ENCODE assay signal across 10 cellular contexts in the genomic region with DNA sequence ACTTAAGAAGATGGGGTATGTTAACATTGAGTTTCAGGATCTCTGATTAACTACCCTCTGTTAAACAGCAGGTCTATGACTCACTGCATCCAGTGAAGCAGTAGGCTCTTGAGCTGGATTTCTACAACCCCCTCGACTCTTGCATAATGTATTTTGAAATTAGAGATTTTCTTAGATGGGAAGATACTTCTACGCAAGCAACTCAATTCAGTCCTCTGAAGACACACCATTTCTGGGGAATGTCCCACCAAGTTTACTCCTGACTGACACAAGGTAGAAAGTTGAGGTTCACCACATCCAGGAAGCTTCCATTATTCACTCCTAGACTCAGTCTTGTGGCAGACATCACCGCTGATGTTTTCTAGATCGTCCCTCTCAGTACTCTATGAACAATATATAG. TPM values are rescaled to one million over a fixed set of nuclear protein-coding genes. Genes with fewer than 3 reads are reported as not detected.
DNase-seq lines count a peak whose midpoint lies in the region; ATAC-seq and TF ChIP-seq lines count a peak whose summit lies in the region.
"Had no signal": no experiment of that assay in that cellular context is flagged by ENCODE, and none has a peak within 500 bp of the region (broad histone marks: within the 10 kb centered on the region; RNA-seq: fewer than 3 reads in every experiment).

No MANE protein-coding gene starts in this region.

- no peaks in the 10 kb centered on the region for H3K9me3 Mint-ChIP-seq in activated T-helper 17 cell treated with anti-CD3 and anti-CD28 coated beads, Interleukin-2, amount 50 U/mL, for 72 hours
- H3K9me3 Mint-ChIP-seq in nephron progenitor cell, result no peaks in the 10 kb centered on the region

- peaks cover 23% of the 10 kb centered on the region for H3K4me1 Mint-ChIP-seq in activated T-helper 17 cell treated with anti-CD3 and anti-CD28 coated beads, Interleukin-2, amount 50 U/mL, for 72 hours
- H3K4me1 Mint-ChIP-seq in nephron progenitor cell, result peaks cover 17% of the 10 kb centered on the region

- H3K27ac ChIP-seq in HL-60 (replicated peaks), result no peak overlapping the region

- H3K4me3 Mint-ChIP-seq in activated T-helper 17 cell treated with anti-CD3 and anti-CD28 coated beads, Interleukin-2, amount 50 U/mL, for 72 hours, result peak overlapping the region; percentile 44
- no peak overlapping the region for H3K4me3 Mint-ChIP-seq in nephron progenitor cell

- peak; percentile 98 for ATAC-seq in activated T-helper 17 cell treated with anti-CD3 and anti-CD28 coated beads, Interleukin-2, amount 50 U/mL, for 72 hours (replicated peaks)
- no peak for ATAC-seq in GM19035 (IDR thresholded peaks at IDR 0.05; ENCODE audit: unreplicated experiment)
- ATAC-seq in GM18868 (IDR thresholded peaks at IDR 0.05; ENCODE audit: unreplicated experiment), result no peak
- ATAC-seq: Right ventricle myocardium inferior had no signal

- H3K36me3 Mint-ChIP-seq in activated T-helper 17 cell treated with anti-CD3 and anti-CD28 coated beads, Interleukin-2, amount 50 U/mL, for 72 hours (ENCODE audit: low read depth), result no peaks in the 10 kb centered on the region
- no peaks in the 10 kb centered on the region for H3K36me3 Mint-ChIP-seq in nephron progenitor cell (ENCODE audit: low read depth)

- POLR2A ChIA-PET in AG04449 (lab: Yijun Ruan, JAX), result no interaction called here

- H3K4me3 ChIP-seq in AG04449 (ENCODE audit: low read depth, low read length) (no peak overlapping the region), HL-60 (replicated peaks; ENCODE audit: insufficient read depth, low read length) (no peak overlapping the region)

- DNase-seq in AG04449 (ENCODE audit: low read depth, low spot score) (peak; percentile 40), HL-60 (ENCODE audit: low read depth in 1 of 2, low spot score in 1 of 2) (peak; percentile 32 to 63), kidney glomerular epithelial cell (lab: John Stamatoyannopoulos, UW) (peak; percentile 27), nephron progenitor cell (no peak), NCI-H69 (lab: John Stamatoyannopoulos, UW) (no peak)
- DNase-seq: DMS79 had no signal

- CTCF ChIA-PET in AG04449 (lab: Yijun Ruan, JAX), result interaction anchor here (1.2 to 1.8 kb wide), 2 partner anchors 76 to 414 kb away, joined by 4 to 6 read pairs; no protein-coding TSS in a partner anchor

- H3K27me3 Mint-ChIP-seq in activated T-helper 17 cell treated with anti-CD3 and anti-CD28 coated beads, Interleukin-2, amount 50 U/mL, for 72 hours, result no peaks in the 10 kb centered on the region
- H3K27me3 Mint-ChIP-seq in nephron progenitor cell (ENCODE audit: low read depth, poor library complexity), result no peaks in the 10 kb centered on the region

- peak overlapping the region; percentile 54 for H3K27ac Mint-ChIP-seq in activated T-helper 17 cell treated with anti-CD3 and anti-CD28 coated beads, Interleukin-2, amount 50 U/mL, for 72 hours
- H3K27ac Mint-ChIP-seq in nephron progenitor cell, result no peak overlapping the region

- H3K27me3 ChIP-seq in HL-60 (ENCODE audit: insufficient read depth, poor library complexity, severe bottlenecking), result no peaks in the 10 kb centered on the region

- TF ChIP-seq CTCF in AG04449 (IDR thresholded peaks at IDR 0.05; ENCODE audit: insufficient read depth, low read length, missing control alignments) (no peak), HL-60 (IDR thresholded peaks at IDR 0.05; ENCODE audit: insufficient read depth, low read length) (no peak), nephron progenitor cell (IDR thresholded peaks at IDR 0.05) (no peak)

RNA-seq across cellular contexts. Expression of gene PALLD, which starts 12.9 kb away (rescaled TPM):
- total RNA-seq in activated T-helper 17 cell treated with anti-CD3 and anti-CD28 coated beads, Interleukin-2, amount 50 U/mL, for 72 hours, result 10 to 100 TPM; 11.3 to 49.1 TPM

RNA-seq across cellular contexts. Expression of gene DDX60L, which starts 29.5 kb away (rescaled TPM):
- 1 to 10 TPM; 4.4 to 8.2 TPM for total RNA-seq in activated T-helper 17 cell treated with anti-CD3 and anti-CD28 coated beads, Interleukin-2, amount 50 U/mL, for 72 hours

Comparison
In these comparisons a context has a peak if more than half of its experiments do, and no peak if none do; other contexts are left out.
1. DNase-seq: peak in AG04449 (single experiment), HL-60 (2 of 2) and kidney glomerular epithelial cell (single experiment); none in nephron progenitor cell (single experiment) and NCI-H69 (single experiment).